ENCODE assay signal across 10 cellular contexts in genomic region chr1:36239941-36240637, GRCh38. TPM values are rescaled to one million over a fixed set of nuclear protein-coding genes. Genes with fewer than 3 reads are reported as not detected.
DNase-seq lines count a peak whose midpoint lies in the region; ATAC-seq and TF ChIP-seq lines count a peak whose summit lies in the region.
"Had no signal": no experiment of that assay in that cellular context is flagged by ENCODE, and none has a peak within 500 bp of the region (broad histone marks: within the 10 kb centered on the region; RNA-seq: fewer than 3 reads in every experiment).

No MANE protein-coding gene starts in this region.

- H3K27ac Mint-ChIP-seq in nephron, result peak overlapping the region in 2 of 3 experiments; percentile 14 to 77

- TF ChIP-seq EP300 in esophagus muscularis mucosa (IDR thresholded peaks at IDR 0.05), result no peak

- POLR2A ChIA-PET in GM10248 (lab: Yijun Ruan, JAX), result interaction anchor here (0.5 to 0.7 kb wide), 3 partner anchors 12 to 90 kb away, joined by 6 to 10 read pairs (median 7); no protein-coding TSS in a partner anchor

- H3K27me3 Mint-ChIP-seq in nephron (ENCODE audit: low read depth), result no peaks in the 10 kb centered on the region

- H3K36me3 Mint-ChIP-seq in nephron (ENCODE audit: low read depth), result peaks cover 47% of the 10 kb centered on the region

- no peaks in the 10 kb centered on the region for H3K9me3 ChIP-seq in esophagus muscularis mucosa

- peak overlapping the region; percentile 18 to 66 (median 44) for H3K27ac ChIP-seq in esophagus muscularis mucosa (replicated peaks in 1 of 4)
- H3K27ac ChIP-seq: HL-60 had no signal

- CTCF ChIA-PET in GM10248 (lab: Yijun Ruan, JAX), result interaction anchor here (1.0 to 1.7 kb wide), 4 partner anchors 15 to 60 kb away, joined by 3 to 10 read pairs (median 4); partner anchors contain the start of gene THRAP3

- no peak overlapping the region for H3K4me3 ChIP-seq in esophagus muscularis mucosa

- H3K27me3 ChIP-seq in esophagus muscularis mucosa, result no peaks in the 10 kb centered on the region

- no peak for TF ChIP-seq CTCF in esophagus muscularis mucosa (IDR thresholded peaks at IDR 0.05)
- no peak for TF ChIP-seq CTCF in nephron (IDR thresholded peaks at IDR 0.05; ENCODE audit: unreplicated experiment in 3 of 3)
- no peak for TF ChIP-seq CTCF in GM10248 (IDR thresholded peaks at IDR 0.05; ENCODE audit: control extremely low read depth, extremely low read depth, low read depth, missing control alignments)

- no peak for TF ChIP-seq POLR2A in esophagus muscularis mucosa (IDR thresholded peaks at IDR 0.05; ENCODE audit: low read depth)

- DNase-seq in COR-L47 (lab: John Stamatoyannopoulos, UW), result peak; percentile 8
- peak; percentile 82 to 91 for DNase-seq in NCI-H524 (lab: John Stamatoyannopoulos, UW)
- no peak for DNase-seq in esophagus muscularis mucosa (ENCODE audit: extremely low spot score)
- no peak for DNase-seq in GM10248 (ENCODE audit: extremely low spot score)
- no peak for DNase-seq in SIG-M5 treated with dmso at 0.1 percent for 504 hours (lab: John Stamatoyannopoulos, UW; ENCODE audit: unreplicated experiment)
- DNase-seq: DND-41 had no signal

- 34% methylated on average over 3 of the region's 4 CpGs for WGBS in esophagus muscularis mucosa

- ATAC-seq in HG02678 (IDR thresholded peaks at IDR 0.05; ENCODE audit: unreplicated experiment) (no peak), GM19351 (IDR thresholded peaks at IDR 0.05; ENCODE audit: unreplicated experiment) (no peak)

- H3K36me3 ChIP-seq in esophagus muscularis mucosa, result peaks cover 3 to 32% (median 15%) of the 10 kb centered on the region in 4 donors

- peaks cover 35% of the 10 kb centered on the region for H3K4me1 Mint-ChIP-seq in nephron

- H3K9me3 Mint-ChIP-seq in nephron, result no peaks in the 10 kb centered on the region

- no peak overlapping the region for H3K4me3 Mint-ChIP-seq in nephron

- intact Hi-C loops in esophagus muscularis mucosa (cut with DNase I), result no loop called here

- H3K4me1 ChIP-seq in esophagus muscularis mucosa, result peaks cover 65 to 89% (median 87%) of the 10 kb centered on the region in 4 donors

RNA-seq across cellular contexts. Expression of gene THRAP3, which starts 15.8 kb away (rescaled TPM):
- total RNA-seq in esophagus muscularis mucosa, result 100 to 1,000 TPM in 2 of 4 donors, 10 to 100 TPM in 2; 90.3 to 116 (median 104) TPM

Comparison
In these comparisons a context has a peak if more than half of its experiments do, and no peak if none do; other contexts are left out.
1. DNase-seq: peak in COR-L47 (single experiment) and NCI-H524 (2 of 2); none in esophagus muscularis mucosa (single experiment), GM10248 (single experiment) and SIG-M5 treated with dmso at 0.1 percent for 504 hours (single experiment).